ENCODE assay signal across 8 cellular contexts in the genomic region with DNA sequence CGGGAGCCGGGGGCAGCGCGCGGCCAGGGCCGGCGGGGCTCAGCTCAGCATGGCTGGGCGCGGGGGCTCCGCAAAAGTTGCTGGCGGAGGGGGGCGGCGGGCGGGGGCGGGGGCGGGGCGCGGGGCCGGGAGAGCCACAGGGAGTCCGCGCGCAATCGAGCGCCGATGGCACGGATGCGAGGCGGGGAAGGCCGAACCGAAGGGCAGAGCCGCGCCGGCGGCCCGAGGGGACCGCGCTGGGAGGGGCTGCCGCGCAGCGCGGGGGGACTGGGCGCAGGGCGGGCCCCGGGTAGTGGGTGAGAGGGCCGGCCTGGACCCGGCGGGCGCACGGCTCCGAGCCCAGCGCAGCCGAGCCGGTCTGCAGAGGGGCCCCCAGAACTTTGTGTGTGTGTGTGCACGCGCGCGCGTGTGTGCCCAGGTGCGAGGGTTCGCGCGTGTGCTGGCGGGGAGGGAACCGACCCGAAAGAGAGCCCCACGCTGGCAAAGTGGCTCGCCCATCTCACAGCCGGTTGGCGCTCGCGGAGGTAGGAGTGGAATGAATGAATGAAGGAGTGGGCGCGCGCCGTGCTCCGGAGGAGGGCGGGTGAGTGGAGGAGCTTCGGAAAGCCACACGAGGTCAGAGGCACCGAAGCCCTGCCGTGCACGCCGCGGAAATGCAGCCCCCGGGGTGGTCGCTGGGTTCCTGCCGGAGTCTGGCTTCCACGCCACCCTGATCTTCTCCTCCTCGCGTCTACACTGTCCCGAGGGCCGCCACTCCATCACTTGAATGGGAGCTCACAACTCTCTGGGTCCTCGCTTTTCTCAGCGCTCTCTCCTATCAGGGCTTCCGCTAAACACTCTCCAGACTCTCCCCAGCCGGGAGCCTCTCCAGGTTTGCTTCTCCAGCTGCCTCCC. TPM values are rescaled to one million over a fixed set of nuclear protein-coding genes. Genes with fewer than 3 reads are reported as not detected.
DNase-seq lines count a peak whose midpoint lies in the region; ATAC-seq and TF ChIP-seq lines count a peak whose summit lies in the region.

A gene (minus strand): TSS at position 51 of the 894 bp plus-strand sequence. CDS start 375 bp downstream, outside the sequence.

- TF ChIP-seq POLR2A in GM10847 (IDR thresholded peaks at IDR 0.05; ENCODE audit: extremely low read depth, insufficient read length) (peak; percentile 27), body of pancreas (IDR thresholded peaks at IDR 0.05) (no peak), gastrocnemius medialis (IDR thresholded peaks at IDR 0.05) (peak in 1 of 2 donors; percentile 55)

- DNase-seq in NCI-H1105 treated with DMSO at 0.1 percent for 48 hours (lab: John Stamatoyannopoulos, UW) (peak; percentile 68), UCSD-AML1 (lab: John Stamatoyannopoulos, UW; ENCODE audit: unreplicated experiment) (peak; percentile 58), body of pancreas (peak; percentile 73 to 87 (median 78)), gastrocnemius medialis (peak; percentile 54 to 71)

- peak within 1 kb of the TSS; percentile 90 to 97 (median 94) for H3K27ac ChIP-seq in body of pancreas
- peak within 1 kb of the TSS; percentile 91 to 99 (median 96) for H3K27ac ChIP-seq in gastrocnemius medialis

- H3K9me3 ChIP-seq in body of pancreas (no peaks in the 10 kb centered on the region), gastrocnemius medialis (no peaks in the 10 kb centered on the region)

- in situ Hi-C loops in gastrocnemius medialis (cut with MboI; ENCODE audit: low sequenced_read_pairs in 4 of 4) = loop anchor here in 3 of 4 donors (10.0 kb wide), 2 partner anchors 133 to 227 kb away; no protein-coding TSS in a partner anchor

- no peaks in the 10 kb centered on the region for H3K36me3 ChIP-seq in body of pancreas (replicated peaks in 1 of 2; ENCODE audit: insufficient read depth in 1 of 2, low read depth in 2 of 2)
- H3K36me3 ChIP-seq in gastrocnemius medialis = no peaks in the 10 kb centered on the region

- intact Hi-C loops in body of pancreas (cut with DNase I) = loop anchor here (5.0 to 10.0 kb wide), 2 partner anchors 133 to 224 kb away; no protein-coding TSS in a partner anchor
- intact Hi-C loops in gastrocnemius medialis (cut with DNase I; ENCODE audit: low total_unique reads) = loop anchor here (1.0 to 5.0 kb wide), 5 partner anchors 77 to 399 kb away; a partner anchor contains a TSS

- H3K4me1 ChIP-seq in body of pancreas (peaks cover 30% of the 10 kb centered on the region), gastrocnemius medialis (peaks cover 30 to 32% of the 10 kb centered on the region in 2 donors)

- H3K27me3 ChIP-seq in body of pancreas (no peaks in the 10 kb centered on the region), gastrocnemius medialis (no peaks in the 10 kb centered on the region)

- TF ChIP-seq CTCF in body of pancreas (IDR thresholded peaks at IDR 0.05) (no peak), gastrocnemius medialis (IDR thresholded peaks at IDR 0.05 in 4 of 5, conservative IDR thresholded peaks at IDR 0.05 in 1 of 5) (no peak)

- 1% methylated on average over 15 to 88 of the region's 96 CpGs for WGBS in body of pancreas, 2 donors

- H3K4me3 ChIP-seq in body of pancreas (peak within 1 kb of the TSS; percentile 65 to 71), iPS-11a (ENCODE audit: low read depth, low read length) (peak within 1 kb of the TSS; percentile 75), gastrocnemius medialis (peak within 1 kb of the TSS; percentile 81 to 91 (median 86))

- peak; percentile 63 for ATAC-seq in HG02571 (IDR thresholded peaks at IDR 0.05; ENCODE audit: unreplicated experiment)
- ATAC-seq in body of pancreas = peak; percentile 79
- peak; percentile 57 to 69 for ATAC-seq in gastrocnemius medialis
- no peak for ATAC-seq in GM18870 (IDR thresholded peaks at IDR 0.05; ENCODE audit: unreplicated experiment)

RNA-seq across cellular contexts. Expression of the gene that starts here (rescaled TPM):
- 10 to 100 TPM; 22.1 to 26.4 TPM for total RNA-seq in body of pancreas
- total RNA-seq in gastrocnemius medialis = 10 to 100 TPM; 30.5 to 77.4 (median 58.9) TPM
